Comparison of ENCODE assay signal across 1 cellular context in genomic region chr2:61065706-61066688, GRCh38.
A peak's percentile ranks its signal among the peaks of the same experiment; 100 is the strongest.
TF ChIP-seq lines count a peak whose summit lies in the region.

TSS of gene SANBR (plus strand) at chr2:61065871. CDS start at chr2:61070351, 4,480 bp downstream.

TF ChIP-seq in HCT116, 20 proteins besides CTCF, POLR2A, EP300 and RAD21 (continued from another document):
- TF ChIP-seq, protein P1, sequence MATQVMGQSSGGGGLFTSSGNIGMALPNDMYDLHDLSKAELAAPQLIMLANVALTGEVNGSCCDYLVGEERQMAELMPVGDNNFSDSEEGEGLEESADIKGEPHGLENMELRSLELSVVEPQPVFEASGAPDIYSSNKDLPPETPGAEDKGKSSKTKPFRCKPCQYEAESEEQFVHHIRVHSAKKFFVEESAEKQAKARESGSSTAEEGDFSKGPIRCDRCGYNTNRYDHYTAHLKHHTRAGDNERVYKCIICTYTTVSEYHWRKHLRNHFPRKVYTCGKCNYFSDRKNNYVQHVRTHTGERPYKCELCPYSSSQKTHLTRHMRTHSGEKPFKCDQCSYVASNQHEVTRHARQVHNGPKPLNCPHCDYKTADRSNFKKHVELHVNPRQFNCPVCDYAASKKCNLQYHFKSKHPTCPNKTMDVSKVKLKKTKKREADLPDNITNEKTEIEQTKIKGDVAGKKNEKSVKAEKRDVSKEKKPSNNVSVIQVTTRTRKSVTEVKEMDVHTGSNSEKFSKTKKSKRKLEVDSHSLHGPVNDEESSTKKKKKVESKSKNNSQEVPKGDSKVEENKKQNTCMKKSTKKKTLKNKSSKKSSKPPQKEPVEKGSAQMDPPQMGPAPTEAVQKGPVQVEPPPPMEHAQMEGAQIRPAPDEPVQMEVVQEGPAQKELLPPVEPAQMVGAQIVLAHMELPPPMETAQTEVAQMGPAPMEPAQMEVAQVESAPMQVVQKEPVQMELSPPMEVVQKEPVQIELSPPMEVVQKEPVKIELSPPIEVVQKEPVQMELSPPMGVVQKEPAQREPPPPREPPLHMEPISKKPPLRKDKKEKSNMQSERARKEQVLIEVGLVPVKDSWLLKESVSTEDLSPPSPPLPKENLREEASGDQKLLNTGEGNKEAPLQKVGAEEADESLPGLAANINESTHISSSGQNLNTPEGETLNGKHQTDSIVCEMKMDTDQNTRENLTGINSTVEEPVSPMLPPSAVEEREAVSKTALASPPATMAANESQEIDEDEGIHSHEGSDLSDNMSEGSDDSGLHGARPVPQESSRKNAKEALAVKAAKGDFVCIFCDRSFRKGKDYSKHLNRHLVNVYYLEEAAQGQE (IDR thresholded peaks at IDR 0.05; ENCODE audit: low read depth): no peak
- TF ChIP-seq, protein P2, sequence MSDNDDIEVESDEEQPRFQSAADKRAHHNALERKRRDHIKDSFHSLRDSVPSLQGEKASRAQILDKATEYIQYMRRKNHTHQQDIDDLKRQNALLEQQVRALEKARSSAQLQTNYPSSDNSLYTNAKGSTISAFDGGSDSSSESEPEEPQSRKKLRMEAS (IDR thresholded peaks at IDR 0.05): peak; percentile 67
- no peak for TF ChIP-seq SRF (IDR thresholded peaks at IDR 0.05; ENCODE audit: low read depth)
